ENCODE assay signal across 8 cellular contexts in genomic region chr11:67648140-67648795, GRCh38. TPM values are rescaled to one million over a fixed set of nuclear protein-coding genes. Genes with fewer than 3 reads are reported as not detected.
A peak's percentile ranks its signal among the peaks of the same experiment; 100 is the strongest.
DNase-seq lines count a peak whose midpoint lies in the region; ATAC-seq and TF ChIP-seq lines count a peak whose summit lies in the region.

No MANE protein-coding gene starts in this region.

- no peaks in the 10 kb centered on the region for H3K9me3 Mint-ChIP-seq in CD8-positive, alpha-beta T cell
- peaks cover 2% of the 10 kb centered on the region for H3K9me3 Mint-ChIP-seq in activated CD4-positive, alpha-beta memory T cell treated with anti-CD3 and anti-CD28 coated beads for 36 hours
- no peaks in the 10 kb centered on the region for H3K9me3 Mint-ChIP-seq in MCF 10A (ENCODE audit: unreplicated experiment)

- no peaks in the 10 kb centered on the region for H3K27me3 ChIP-seq in CD8-positive, alpha-beta T cell (ENCODE audit: insufficient read depth, low read length)
- H3K27me3 ChIP-seq in left lung (peaks cover 0 to 47% of the 10 kb centered on the region in 2 donors), ascending aorta (peaks cover 4% of the 10 kb centered on the region)

- H3K9me3 ChIP-seq in CD8-positive, alpha-beta T cell (ENCODE audit: low read length): no peaks in the 10 kb centered on the region
- H3K9me3 ChIP-seq in left lung (peaks cover 0 to 6% of the 10 kb centered on the region in 2 donors), ascending aorta (no peaks in the 10 kb centered on the region)

- peak; percentile 88 for ATAC-seq in CD8-positive, alpha-beta T cell
- peak; percentile 43 for ATAC-seq in GM19324 (IDR thresholded peaks at IDR 0.05; ENCODE audit: low FRiP score, unreplicated experiment)
- ATAC-seq in left lung: peak; percentile 44
- ATAC-seq in GM18517 (IDR thresholded peaks at IDR 0.05; ENCODE audit: unreplicated experiment): no peak

- H3K27ac ChIP-seq in CD8-positive, alpha-beta T cell (ENCODE audit: low read depth, low read length): no peak overlapping the region
- no peak overlapping the region for H3K27ac ChIP-seq in left lung
- H3K27ac ChIP-seq in ascending aorta: no peak overlapping the region

- no peak for TF ChIP-seq POLR2A in NB4 (IDR thresholded peaks at IDR 0.05; ENCODE audit: extremely low read depth, insufficient read length)

- POLR2A ChIA-PET in CD8-positive, alpha-beta T cell (lab: Charles Lee): interaction anchor here (1.0 to 1.1 kb wide), 2 partner anchors 17 to 19 kb away, joined by 3 to 4 read pairs; partner anchors contain the start of gene NUDT8
- POLR2A ChIA-PET in activated CD4-positive, alpha-beta memory T cell treated with anti-CD3 and anti-CD28 coated beads for 36 hours (lab: Charles Lee): interaction anchor here (0.9 kb wide), 1 partner anchor 18 kb away, joined by 4 read pairs; the partner anchor contains the start of gene NUDT8
- POLR2A ChIA-PET in MCF 10A (lab: Yijun Ruan, JAX): interaction anchor here (0.6 kb wide), 1 partner anchor 10 kb away, joined by 3 read pairs; no protein-coding TSS in a partner anchor

- no peaks in the 10 kb centered on the region for H3K36me3 Mint-ChIP-seq in CD8-positive, alpha-beta T cell
- no peaks in the 10 kb centered on the region for H3K36me3 Mint-ChIP-seq in activated CD4-positive, alpha-beta memory T cell treated with anti-CD3 and anti-CD28 coated beads for 36 hours
- no peaks in the 10 kb centered on the region for H3K36me3 Mint-ChIP-seq in MCF 10A (ENCODE audit: insufficient read depth, unreplicated experiment)

- TF ChIP-seq CTCF in CD8-positive, alpha-beta T cell (IDR thresholded peaks at IDR 0.05): peak; percentile 37
- TF ChIP-seq CTCF in NB4 (IDR thresholded peaks at IDR 0.05; ENCODE audit: low read depth, low read length): peak; percentile 28
- TF ChIP-seq CTCF in left lung (IDR thresholded peaks at IDR 0.05): no peak
- no peak for TF ChIP-seq CTCF in MCF 10A (IDR thresholded peaks at IDR 0.05; ENCODE audit: unreplicated experiment)
- no peak for TF ChIP-seq CTCF in ascending aorta (IDR thresholded peaks at IDR 0.05)

- peak overlapping the region; percentile 45 for H3K4me3 Mint-ChIP-seq in CD8-positive, alpha-beta T cell
- no peak overlapping the region for H3K4me3 Mint-ChIP-seq in activated CD4-positive, alpha-beta memory T cell treated with anti-CD3 and anti-CD28 coated beads for 36 hours
- H3K4me3 Mint-ChIP-seq in MCF 10A (ENCODE audit: unreplicated experiment): no peak overlapping the region

- H3K4me1 ChIP-seq in CD8-positive, alpha-beta T cell (ENCODE audit: insufficient read depth, low read length): peaks cover 46% of the 10 kb centered on the region
- H3K4me1 ChIP-seq in left lung (peaks cover 0 to 16% of the 10 kb centered on the region in 2 donors), ascending aorta (no peaks in the 10 kb centered on the region)

- CTCF ChIA-PET in CD8-positive, alpha-beta T cell (lab: Charles Lee): interaction anchor here (0.6 to 5.6 kb wide), 12 partner anchors 8 to 416 kb away, joined by 3 to 62 read pairs (median 4); partner anchors contain the start of genes NUDT8, POLD4 and TBX10
- CTCF ChIA-PET in activated CD4-positive, alpha-beta memory T cell treated with anti-CD3 and anti-CD28 coated beads for 36 hours (lab: Charles Lee): interaction anchor here (1.1 to 7.7 kb wide), 4 partner anchors 9 to 19 kb away, joined by 3 to 56 read pairs (median 20); partner anchors contain the start of gene NUDT8
- CTCF ChIA-PET in MCF 10A (lab: Yijun Ruan, JAX): interaction anchor here (0.6 to 1.5 kb wide), 6 partner anchors 10 to 1619 kb away, joined by 3 to 7 read pairs (median 4); partner anchors contain the start of gene NUDT8

- no peak overlapping the region for H3K27ac Mint-ChIP-seq in CD8-positive, alpha-beta T cell
- no peak overlapping the region for H3K27ac Mint-ChIP-seq in activated CD4-positive, alpha-beta memory T cell treated with anti-CD3 and anti-CD28 coated beads for 36 hours
- H3K27ac Mint-ChIP-seq in MCF 10A (ENCODE audit: low read depth, unreplicated experiment): no peak overlapping the region

- peak in 5 of 7 experiments; percentile 37 to 70 (median 60) for DNase-seq in CD8-positive, alpha-beta T cell
- peak; percentile 71 for DNase-seq in NB4 (ENCODE audit: low read depth)
- DNase-seq in activated CD4-positive, alpha-beta memory T cell treated with anti-CD3 and anti-CD28 coated beads for 36 hours: peak; percentile 68
- DNase-seq in left lung: peak; percentile 31 to 70
- no peak for DNase-seq in MCF 10A (ENCODE audit: unreplicated experiment)
- no peak for DNase-seq in ascending aorta (ENCODE audit: low spot score in 2 of 2)

- H3K27me3 Mint-ChIP-seq in CD8-positive, alpha-beta T cell (ENCODE audit: low read depth): no peaks in the 10 kb centered on the region
- H3K27me3 Mint-ChIP-seq in activated CD4-positive, alpha-beta memory T cell treated with anti-CD3 and anti-CD28 coated beads for 36 hours: peaks cover 4% of the 10 kb centered on the region
- no peaks in the 10 kb centered on the region for H3K27me3 Mint-ChIP-seq in MCF 10A (ENCODE audit: insufficient read depth, unreplicated experiment)

- no peak overlapping the region for H3K4me3 ChIP-seq in CD8-positive, alpha-beta T cell (ENCODE audit: low read depth, low read length)
- H3K4me3 ChIP-seq in NB4 (ENCODE audit: low read depth, low read length) (no peak overlapping the region), left lung (no peak overlapping the region), ascending aorta (no peak overlapping the region)

- H3K36me3 ChIP-seq in CD8-positive, alpha-beta T cell (ENCODE audit: insufficient read depth, low read length): no peaks in the 10 kb centered on the region
- no peaks in the 10 kb centered on the region for H3K36me3 ChIP-seq in left lung
- no peaks in the 10 kb centered on the region for H3K36me3 ChIP-seq in ascending aorta

- BruUV-seq in MCF 10A (replicated peaks; lab: Mats Ljungman, UMichigan): no TSS peak

- intact Hi-C loops in CD8-positive, alpha-beta T cell (cut with DNase I, micrococcal nuclease): loop anchor here in 1 of 2 experiments (1.0 kb wide), 1 partner anchor 11 kb away; no protein-coding TSS in a partner anchor
- intact Hi-C loops in activated CD4-positive, alpha-beta memory T cell treated with anti-CD3 and anti-CD28 coated beads for 36 hours (cut with micrococcal nuclease): no loop called here
- intact Hi-C loops in left lung (cut with DNase I): no loop called here
- intact Hi-C loops in MCF 10A (cut with micrococcal nuclease): no loop called here
- intact Hi-C loops in ascending aorta (cut with DNase I): no loop called here

- H3K4me1 Mint-ChIP-seq in CD8-positive, alpha-beta T cell (ENCODE audit: low read depth): peaks cover 41% of the 10 kb centered on the region
- H3K4me1 Mint-ChIP-seq in activated CD4-positive, alpha-beta memory T cell treated with anti-CD3 and anti-CD28 coated beads for 36 hours (ENCODE audit: low read depth): peaks cover 27% of the 10 kb centered on the region
- H3K4me1 Mint-ChIP-seq in MCF 10A (ENCODE audit: insufficient read depth, unreplicated experiment): no peaks in the 10 kb centered on the region

RNA-seq across cellular contexts. Expression of gene ACY3, which starts 2.3 kb away (rescaled TPM):
- not detected for total RNA-seq in CD8-positive, alpha-beta T cell
- under 1 TPM; 0.29 to 0.33 TPM for total RNA-seq in activated CD4-positive, alpha-beta memory T cell treated with anti-CD3 and anti-CD28 coated beads for 36 hours
- total RNA-seq in left lung: under 1 TPM; 0.29 to 0.61 TPM
- not detected in 2 replicates for total RNA-seq in MCF 10A (2022)
- total RNA-seq in ascending aorta: not detected

RNA-seq across cellular contexts. Expression of gene TBX10, which starts 8.7 kb away (rescaled TPM):
- total RNA-seq in CD8-positive, alpha-beta T cell: not detected
- not detected for total RNA-seq in activated CD4-positive, alpha-beta memory T cell treated with anti-CD3 and anti-CD28 coated beads for 36 hours
- total RNA-seq in left lung: not detected
- not detected in 2 replicates for total RNA-seq in MCF 10A (2022)
- total RNA-seq in ascending aorta: not detected

RNA-seq across cellular contexts. Expression of gene NUDT8, which starts 18.5 kb away (rescaled TPM):
- total RNA-seq in CD8-positive, alpha-beta T cell: 1 to 10 TPM; 1.0 to 2.0 TPM
- 10 to 100 TPM; 23.3 to 24.3 TPM for total RNA-seq in activated CD4-positive, alpha-beta memory T cell treated with anti-CD3 and anti-CD28 coated beads for 36 hours
- total RNA-seq in left lung (10 to 100 TPM; 10.7 to 18.1 TPM), MCF 10A (2022) (3.6 and 6.9 TPM in 2 replicates), ascending aorta (23.4 TPM)

RNA-seq across cellular contexts. Expression of gene ALDH3B2, which starts 26.2 kb away (rescaled TPM):
- total RNA-seq in CD8-positive, alpha-beta T cell: not detected
- not detected for total RNA-seq in activated CD4-positive, alpha-beta memory T cell treated with anti-CD3 and anti-CD28 coated beads for 36 hours
- total RNA-seq in left lung (under 1 TPM; 0.79 to 0.94 TPM), MCF 10A (2022) (not detected in 2 replicates), ascending aorta (not detected)

RNA-seq across cellular contexts. Expression of gene NDUFV1, which starts 41.5 kb away (rescaled TPM):
- 100 to 1,000 TPM; 220 to 237 TPM for total RNA-seq in CD8-positive, alpha-beta T cell
- 100 to 1,000 TPM; 279 to 287 TPM for total RNA-seq in activated CD4-positive, alpha-beta memory T cell treated with anti-CD3 and anti-CD28 coated beads for 36 hours
- total RNA-seq in left lung (100 to 1,000 TPM; 136 to 155 TPM), MCF 10A (2022) (158 and 223 TPM in 2 replicates), ascending aorta (128 TPM)

Comparison
In these comparisons a context has a peak if more than half of its experiments do, and no peak if none do; other contexts are left out.
1. DNase-seq: peak in CD8-positive, alpha-beta T cell (5 of 7), NB4 (single experiment), activated CD4-positive, alpha-beta memory T cell treated with anti-CD3 and anti-CD28 coated beads for 36 hours (single experiment) and left lung (2 of 2); none in MCF 10A (single experiment) and ascending aorta (0 of 2).
2. CTCF ChIP-seq: peak in CD8-positive, alpha-beta T cell (single experiment) and NB4 (single experiment); none in left lung (0 of 2), MCF 10A (single experiment) and ascending aorta (0 of 3).